In the genomic region with DNA sequence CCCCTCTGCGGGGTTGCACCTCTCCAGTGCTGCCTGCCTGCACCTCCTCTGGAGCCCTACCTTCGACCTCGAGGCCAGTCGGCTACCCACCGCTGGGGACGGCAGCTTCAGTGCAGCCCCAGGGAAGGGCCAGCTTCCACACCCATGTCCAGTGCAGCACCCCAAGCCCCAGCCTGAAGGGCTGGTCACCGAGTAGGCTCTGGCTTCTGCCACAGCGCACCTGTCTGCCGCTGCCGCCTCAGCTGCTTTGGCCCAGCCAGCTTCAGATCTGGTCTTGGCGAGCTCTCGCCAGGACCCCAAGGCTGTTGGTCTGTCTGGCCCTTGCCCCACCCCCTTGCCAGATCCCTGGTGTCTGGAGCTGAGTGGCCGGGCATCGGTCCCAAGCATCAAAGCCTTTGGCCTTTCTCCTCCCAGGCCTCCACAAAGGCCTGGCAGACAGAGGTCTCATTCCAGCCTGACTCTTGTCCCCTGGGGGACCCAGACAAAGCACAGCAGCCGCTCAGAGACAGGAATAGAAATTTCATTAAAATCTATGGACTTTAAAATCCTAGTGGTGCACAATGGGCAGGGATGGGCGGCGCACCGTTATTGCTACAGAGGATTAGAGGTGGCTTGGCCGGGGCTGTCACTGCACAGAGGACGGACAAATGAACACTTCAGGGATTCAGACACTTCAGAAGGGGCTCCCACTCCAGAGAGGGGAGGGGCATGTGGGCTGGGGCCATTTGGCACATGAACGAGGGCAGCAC, we compare ENCODE assay signal across 1 cellular context.
TF ChIP-seq lines count a peak whose summit lies in the region.

No MANE protein-coding gene starts in this region.

TF ChIP-seq in K562, 482 proteins besides CTCF, POLR2A, EP300 and RAD21:
- TF ChIP-seq ZNF57 (CRISPR knock-in tag; IDR thresholded peaks at IDR 0.05) (no peak), POLR2G (IDR thresholded peaks at IDR 0.05; ENCODE audit: low read depth, low read length) (peak; percentile 70), TAF9B (IDR thresholded peaks at IDR 0.05; ENCODE audit: partially characterized antibody) (no peak), RBFOX2 (IDR thresholded peaks at IDR 0.05; ENCODE audit: low read depth, low read length) (0 out of 2 replicates have a peak, but pooled peaks have one; percentile 6), ATF1 (CRISPR knock-in tag; IDR thresholded peaks at IDR 0.05) (peak; percentile 4; the same call in 1 of the 2 replicates), ATF1 (tag; IDR thresholded peaks at IDR 0.05) (no peak), ZKSCAN1 (IDR thresholded peaks at IDR 0.05; ENCODE audit: low read depth, low read length) (no peak), CBFA2T2 (conservative IDR thresholded peaks at IDR 0.05) (no peak), XRCC4 (IDR thresholded peaks at IDR 0.05; ENCODE audit: extremely low read depth, insufficient read depth, insufficient read length) (no peak)
- TF ChIP-seq, protein P1, sequence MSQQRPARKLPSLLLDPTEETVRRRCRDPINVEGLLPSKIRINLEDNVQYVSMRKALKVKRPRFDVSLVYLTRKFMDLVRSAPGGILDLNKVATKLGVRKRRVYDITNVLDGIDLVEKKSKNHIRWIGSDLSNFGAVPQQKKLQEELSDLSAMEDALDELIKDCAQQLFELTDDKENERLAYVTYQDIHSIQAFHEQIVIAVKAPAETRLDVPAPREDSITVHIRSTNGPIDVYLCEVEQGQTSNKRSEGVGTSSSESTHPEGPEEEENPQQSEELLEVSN (IDR thresholded peaks at IDR 0.05; ENCODE audit: borderline replicate concordance in 1 of 2, extremely low read depth in 1 of 2, insufficient read depth in 1 of 2, insufficient read length in 1 of 2, low read depth in 1 of 2, low read length in 1 of 2, poor library complexity in 1 of 2, severe bottlenecking in 1 of 2) = no peak
